Comparison of ENCODE assay signal across 24 cellular contexts in the genomic region with DNA sequence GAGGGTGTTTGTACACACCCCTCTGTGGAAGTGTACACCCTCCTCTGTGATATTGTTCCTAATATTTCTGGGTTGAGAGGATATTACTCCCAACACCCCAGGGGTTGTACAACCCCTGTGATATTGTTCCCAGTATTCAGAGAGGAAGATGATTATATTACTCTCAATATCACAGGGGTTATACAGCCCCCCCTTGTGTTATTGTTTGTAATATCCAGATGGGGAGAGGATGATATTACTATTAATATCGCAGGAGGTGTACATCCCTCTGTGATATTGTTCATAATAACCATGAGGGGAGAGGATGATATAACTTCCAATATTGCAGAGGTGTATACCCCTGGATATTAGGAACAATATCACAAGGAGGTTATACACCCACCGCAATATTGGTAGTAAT.
A peak's percentile ranks its signal among the peaks of the same experiment; 100 is the strongest.
DNase-seq lines count a peak whose midpoint lies in the region; ATAC-seq and TF ChIP-seq lines count a peak whose summit lies in the region.
"Had no signal": no experiment of that assay in that cellular context is flagged by ENCODE, and none has a peak within 500 bp of the region (broad histone marks: within the 10 kb centered on the region; RNA-seq: fewer than 3 reads in every experiment).

No MANE protein-coding gene starts in this region.

- no peaks in the 10 kb centered on the region for H3K9me3 Mint-ChIP-seq in chondrocyte (ENCODE audit: low read depth)

- BruUV-seq in PC-3 (replicated peaks; lab: Mats Ljungman, UMichigan) = no TSS peak

- H3K9ac ChIP-seq in PC-3 (ENCODE audit: low read length) = no peak overlapping the region
- H3K9ac ChIP-seq: BLaER1 treated with 17β-estradiol and CSF1 and Interleukin-3, amounts not matched to agents 10 nM and 100 nM had no signal

- no peak overlapping the region for H3K4me3 Mint-ChIP-seq in chondrocyte (ENCODE audit: unreplicated experiment)
- H3K4me3 Mint-ChIP-seq: CD14-positive monocyte; CD4-positive, alpha-beta T cell; CD8-positive, alpha-beta memory T cell had no signal

- peak; percentile 52 for ATAC-seq in PC-3
- ATAC-seq: A549, HCT116 had no signal

- H3K4me3 ChIP-seq in PC-3 (ENCODE audit: low read length) (no peak overlapping the region), Peyer's patch (no peak overlapping the region), suprapubic skin (no peak overlapping the region), HAP-1 (no peak overlapping the region)
- H3K4me3 ChIP-seq: A549; BLaER1 treated with 17β-estradiol and CSF1 and Interleukin-3, amounts not matched to agents 10 nM and 100 nM had no signal

- H3K4me1 Mint-ChIP-seq in chondrocyte (ENCODE audit: low read depth) = no peaks in the 10 kb centered on the region
- H3K4me1 Mint-ChIP-seq: CD14-positive monocyte; CD8-positive, alpha-beta memory T cell had no signal

- H3K36me3 ChIP-seq in PC-3 (ENCODE audit: low read depth, low read length) = no peaks in the 10 kb centered on the region
- no peaks in the 10 kb centered on the region for H3K36me3 ChIP-seq in Peyer's patch
- no peaks in the 10 kb centered on the region for H3K36me3 ChIP-seq in suprapubic skin
- no peaks in the 10 kb centered on the region for H3K36me3 ChIP-seq in HAP-1 (replicated peaks)
- H3K36me3 ChIP-seq: BE2C; BLaER1 treated with 17β-estradiol and CSF1 and Interleukin-3, amounts not matched to agents 10 nM and 100 nM had no signal

- intact Hi-C loops in PC-3 (cut with micrococcal nuclease) = loop anchor here (1.0 to 2.0 kb wide), 2 partner anchors 140 to 209 kb away; no protein-coding TSS in a partner anchor

- no peaks in the 10 kb centered on the region for H3F3A ChIP-seq in PC-3 (ENCODE audit: low read length, unreplicated experiment)

- H3K9me3 ChIP-seq in PC-3 (ENCODE audit: low read length) (no peaks in the 10 kb centered on the region), Peyer's patch (no peaks in the 10 kb centered on the region), suprapubic skin (no peaks in the 10 kb centered on the region), HAP-1 (no peaks in the 10 kb centered on the region)
- H3K9me3 ChIP-seq: A549, BE2C had no signal

- no peak overlapping the region for H3K4me2 ChIP-seq in PC-3 (ENCODE audit: low read length)
- H3K4me2 ChIP-seq: A549; BLaER1 treated with 17β-estradiol and CSF1 and Interleukin-3, amounts not matched to agents 10 nM and 100 nM had no signal

- H3K4me1 ChIP-seq in PC-3 (ENCODE audit: insufficient read depth, low read length) (no peaks in the 10 kb centered on the region), Peyer's patch (no peaks in the 10 kb centered on the region), suprapubic skin (no peaks in the 10 kb centered on the region), HAP-1 (no peaks in the 10 kb centered on the region)
- H3K4me1 ChIP-seq: A549; BE2C; BLaER1 treated with 17β-estradiol and CSF1 and Interleukin-3, amounts not matched to agents 10 nM and 100 nM had no signal

- H3K9me2 ChIP-seq in PC-3 (replicated peaks; ENCODE audit: low read length) = no peaks in the 10 kb centered on the region

- TF ChIP-seq POLR2A in Peyer's patch (IDR thresholded peaks at IDR 0.05) (no peak), suprapubic skin (IDR thresholded peaks at IDR 0.05) (no peak)

- 93% methylated on average over 2 of the region's 2 CpGs for WGBS in suprapubic skin

- in situ Hi-C loops in HAP-1 (cut with MboI; ENCODE audit: low sequenced_read_pairs) = no loop called here

- DNase-seq in PC-3 = peak; percentile 13
- no peak for DNase-seq in chondrocyte (ENCODE audit: low spot score)
- DNase-seq in myocyte (ENCODE audit: low read depth) = peak; percentile 16
- no peak for DNase-seq in Peyer's patch
- DNase-seq in suprapubic skin (ENCODE audit: low spot score in 2 of 2) = no peak
- DNase-seq in HAP-1 (ENCODE audit: low spot score in 2 of 2) = no peak
- DNase-seq in activated CD4-positive, alpha-beta T cell treated with anti-CD3 and anti-CD28 coated beads for 1 hour = no peak
- DNase-seq: 8988T; ACHN; AML-193; BE2C; CD4-positive, alpha-beta T cell; CD8-positive, alpha-beta memory T cell; DMS 273 treated with DMSO at 0.1 percent for 48 hours; DMS79; EL; GDM1; GOT3; H7 had no signal

- H3K79me2 ChIP-seq in PC-3 (ENCODE audit: low read length) = no peaks in the 10 kb centered on the region

- TF ChIP-seq CTCF in LNCAP (IDR thresholded peaks at IDR 0.05) (peak; percentile 11; the same call in 1 of the 2 replicates), PC-3 (conservative IDR thresholded peaks at IDR 0.05; ENCODE audit: low read depth, low read length) (peak; percentile 42), chondrocyte (IDR thresholded peaks at IDR 0.05) (peak; percentile 25), Peyer's patch (IDR thresholded peaks at IDR 0.05) (no peak), suprapubic skin (IDR thresholded peaks at IDR 0.05) (no peak)

- H3K27ac ChIP-seq in PC-3 (ENCODE audit: low read length) (no peak overlapping the region), Peyer's patch (no peak overlapping the region), suprapubic skin (no peak overlapping the region)
- H3K27ac ChIP-seq: A549; BLaER1 treated with 17β-estradiol and CSF1 and Interleukin-3, amounts not matched to agents 10 nM and 100 nM had no signal

- H2AFZ ChIP-seq in PC-3 (ENCODE audit: low read length) = no peak overlapping the region

- no peaks in the 10 kb centered on the region for H3K27me3 Mint-ChIP-seq in chondrocyte (ENCODE audit: low read depth)
- H3K27me3 Mint-ChIP-seq: CD4-positive, alpha-beta T cell; CD8-positive, alpha-beta memory T cell had no signal

- H3K27me3 ChIP-seq in PC-3 (ENCODE audit: low read length) = peaks cover 93% of the 10 kb centered on the region
- H3K27me3 ChIP-seq in Peyer's patch = no peaks in the 10 kb centered on the region
- no peaks in the 10 kb centered on the region for H3K27me3 ChIP-seq in suprapubic skin
- H3K27me3 ChIP-seq in HAP-1 (ENCODE audit: low read depth) = no peaks in the 10 kb centered on the region
- H3K27me3 ChIP-seq: BE2C; BLaER1 treated with 17β-estradiol and CSF1 and Interleukin-3, amounts not matched to agents 10 nM and 100 nM had no signal

- CTCF ChIA-PET in PC-3 (lab: Charles Lee) = no interaction called here

- POLR2A ChIA-PET in PC-3 (lab: Charles Lee; ENCODE audit: unreplicated experiment) = no interaction called here

- H3K36me3 Mint-ChIP-seq in chondrocyte (ENCODE audit: low read depth) = no peaks in the 10 kb centered on the region
- H3K36me3 Mint-ChIP-seq: CD14-positive monocyte; CD8-positive, alpha-beta memory T cell had no signal

- H3K27ac Mint-ChIP-seq in chondrocyte (ENCODE audit: unreplicated experiment) = no peak overlapping the region
- H3K27ac Mint-ChIP-seq: CD14-positive monocyte; CD4-positive, alpha-beta T cell; CD8-positive, alpha-beta memory T cell had no signal

- H4K20me1 ChIP-seq in PC-3 (ENCODE audit: low read length) = no peaks in the 10 kb centered on the region
- H4K20me1 ChIP-seq: BLaER1 treated with 17β-estradiol and CSF1 and Interleukin-3, amounts not matched to agents 10 nM and 100 nM had no signal

- no peak for TF ChIP-seq EP300 in suprapubic skin (IDR thresholded peaks at IDR 0.05)

Comparison
In these comparisons a context has a peak if more than half of its experiments do, and no peak if none do; other contexts are left out.
1. CTCF ChIP-seq: peak in LNCAP (single experiment), PC-3 (single experiment) and chondrocyte (single experiment); none in Peyer's patch (0 of 6) and suprapubic skin (0 of 2).
2. DNase-seq: peak in PC-3 (single experiment) and myocyte (single experiment); none in chondrocyte (single experiment), Peyer's patch (0 of 3), suprapubic skin (0 of 2), HAP-1 (0 of 2) and activated CD4-positive, alpha-beta T cell treated with anti-CD3 and anti-CD28 coated beads for 1 hour (single experiment).